Comparison of ENCODE assay signal across 8 cellular contexts in genomic region chr22:24289138-24289537, GRCh38. TPM values are rescaled to one million over a fixed set of nuclear protein-coding genes. Genes with fewer than 3 reads are reported as not detected.
A peak's percentile ranks its signal among the peaks of the same experiment; 100 is the strongest.
DNase-seq lines count a peak whose midpoint lies in the region; ATAC-seq and TF ChIP-seq lines count a peak whose summit lies in the region.
"Had no signal": no experiment of that assay in that cellular context is flagged by ENCODE, and none has a peak within 500 bp of the region (broad histone marks: within the 10 kb centered on the region; RNA-seq: fewer than 3 reads in every experiment).

No MANE protein-coding gene starts in this region.

- peaks cover 12% of the 10 kb centered on the region for H3K79me1 ChIP-seq in mesendoderm (ENCODE audit: low read length)

- no peak overlapping the region for H4K5ac ChIP-seq in mesendoderm (ENCODE audit: low read length)

- no peak overlapping the region for H2BK5ac ChIP-seq in mesendoderm (ENCODE audit: low read length)

- no peak overlapping the region for H2AFZ ChIP-seq in KMS-11 (ENCODE audit: low read depth)

- no peak overlapping the region for H2AK5ac ChIP-seq in mesendoderm (ENCODE audit: low read length)

- no CpG with 5 or more reads among the region's 4 CpGs for WGBS in mesendoderm (ENCODE audit: extremely low coverage, insufficient coverage, low lambda C conversion rate)
- 2 to 6% methylated on average over 4 of the region's 4 CpGs for WGBS in aorta, 2 donors

- H3K4me1 ChIP-seq in KMS-11 (ENCODE audit: low read depth, poor library complexity, severe bottlenecking), result peaks cover 41% of the 10 kb centered on the region
- peaks cover 5% of the 10 kb centered on the region for H3K4me1 ChIP-seq in mesendoderm (ENCODE audit: control insufficient read depth, low read depth, low read length)
- H3K4me1 ChIP-seq in aorta (ENCODE audit: control insufficient read depth in 1 of 2, insufficient read depth in 2 of 2, low read length in 2 of 2), result peaks cover 3 to 7% of the 10 kb centered on the region in 2 donors

- H3K9me3 ChIP-seq in aorta (ENCODE audit: control insufficient read depth, low read length), result no peaks in the 10 kb centered on the region

- H3K27me3 ChIP-seq in KMS-11 (ENCODE audit: insufficient read depth, low read depth) (no peaks in the 10 kb centered on the region), mesendoderm (ENCODE audit: insufficient read depth, low read length, poor library complexity) (no peaks in the 10 kb centered on the region), aorta (ENCODE audit: control insufficient read depth in 1 of 2, insufficient read depth in 2 of 2, low read length in 1 of 2) (no peaks in the 10 kb centered on the region)

- TF ChIP-seq CTCF in KMS-11 (conservative IDR thresholded peaks at IDR 0.05; ENCODE audit: low read depth, low read length), result no peak

- DNase-seq in dermis blood vessel endothelial cell, result peak; percentile 65
- peak; percentile 37 for DNase-seq in mesendoderm
- DNase-seq in aorta, result no peak
- no peak for DNase-seq in HPDE6-E6E7 (ENCODE audit: extremely low spot score)
- no peak for DNase-seq in NCI-H2227 (lab: John Stamatoyannopoulos, UW; ENCODE audit: unreplicated experiment)

- no peak overlapping the region for H2BK15ac ChIP-seq in mesendoderm (replicated peaks; ENCODE audit: low read depth)

- peaks cover 39% of the 10 kb centered on the region; the same call in 1 of the 2 replicates for H3K79me2 ChIP-seq in KMS-11 (ENCODE audit: insufficient read depth, low read depth)
- peaks cover 28% of the 10 kb centered on the region for H3K79me2 ChIP-seq in mesendoderm (ENCODE audit: control insufficient read depth, insufficient read depth, low read length)

- no peak overlapping the region for H2BK120ac ChIP-seq in mesendoderm (ENCODE audit: low read depth, low read length)

- peak overlapping the region; percentile 29; the same call in 1 of the 2 replicates for H3K27ac ChIP-seq in KMS-11
- H3K27ac ChIP-seq in mesendoderm (ENCODE audit: low read depth, low read length), result no peak overlapping the region
- no peak overlapping the region for H3K27ac ChIP-seq in aorta (ENCODE audit: low read depth in 1 of 2, low read length in 2 of 2)

- H3K36me3 ChIP-seq in KMS-11 (ENCODE audit: insufficient read depth), result no peaks in the 10 kb centered on the region
- no peaks in the 10 kb centered on the region for H3K36me3 ChIP-seq in mesendoderm (ENCODE audit: control insufficient read depth, insufficient read depth, low read length)
- no peaks in the 10 kb centered on the region for H3K36me3 ChIP-seq in aorta (ENCODE audit: control insufficient read depth in 1 of 2, insufficient read depth in 2 of 2, low read length in 1 of 2)

- no peak overlapping the region for H3K4ac ChIP-seq in mesendoderm (ENCODE audit: low read depth, low read length)

- intact Hi-C loops in aorta (cut with DNase I), result no loop called here

- H4K8ac ChIP-seq in mesendoderm (ENCODE audit: low read depth, low read length), result no peak overlapping the region

- 0 out of 2 replicates have a peak, but pooled peaks cover 6% of the 10 kb centered on the region for H4K20me1 ChIP-seq in KMS-11 (ENCODE audit: insufficient read depth)

- no peak overlapping the region for H3K23ac ChIP-seq in mesendoderm (ENCODE audit: low read length)

- H3K4me3 ChIP-seq in KMS-11 (IDR thresholded peaks at IDR 0.05; ENCODE audit: insufficient read depth, low read depth, low read length) (no peak overlapping the region), mesendoderm (ENCODE audit: low read length) (no peak overlapping the region), aorta (ENCODE audit: low read length in 2 of 2) (no peak overlapping the region)
- H3K4me3 ChIP-seq: GM12878 had no signal

- ATAC-seq in aorta (ENCODE audit: low FRiP score) (peak; percentile 81), HG02610 (IDR thresholded peaks at IDR 0.05; ENCODE audit: unreplicated experiment) (no peak)

- H3K56ac ChIP-seq in mesendoderm (ENCODE audit: low read length), result no peak overlapping the region

- no peak overlapping the region for H3K18ac ChIP-seq in mesendoderm (ENCODE audit: low read length)

- no peak overlapping the region for H3K9ac ChIP-seq in KMS-11
- H3K9ac ChIP-seq in mesendoderm (ENCODE audit: low read length), result no peak overlapping the region

- H3K4me2 ChIP-seq in KMS-11, result peak overlapping the region; percentile 34; the same call in 1 of the 2 replicates
- H3K4me2 ChIP-seq in mesendoderm (ENCODE audit: low read length), result no peak overlapping the region

RNA-seq across cellular contexts. Expression of gene SPECC1L, which starts 18.5 kb away (rescaled TPM):
- 56.3 and 77.2 TPM in 2 replicates for total RNA-seq in dermis blood vessel endothelial cell
- polyA plus RNA-seq in mesendoderm (2013, experiment 1 of 2), result 26.3 TPM
- 26.9 TPM for polyA plus RNA-seq in mesendoderm (2013, experiment 2 of 2)
- total RNA-seq in aorta, result 10 to 100 TPM; 79.5 to 92.0 TPM
- polyA plus RNA-seq in aorta, result 10 to 100 TPM; 15.0 to 15.9 TPM

RNA-seq across cellular contexts. Expression of gene GGT5, which starts 44.3 kb away (rescaled TPM):
- total RNA-seq in dermis blood vessel endothelial cell, result 4.9 and 27.8 TPM in 2 replicates
- polyA plus RNA-seq in mesendoderm (2013, experiment 1 of 2), result 0.11 TPM
- polyA plus RNA-seq in mesendoderm (2013, experiment 2 of 2), result not detected
- total RNA-seq in aorta, result 10 to 100 TPM; 50.8 to 61.6 TPM
- 100 to 1,000 TPM in 1 of 2 donors, 10 to 100 TPM in 1; 52.3 to 434 TPM for polyA plus RNA-seq in aorta
- total RNA-seq: GM12878 had no signal

Comparison
In these comparisons a context has a peak if more than half of its experiments do, and no peak if none do; other contexts are left out.
1. DNase-seq: peak in dermis blood vessel endothelial cell (single experiment) and mesendoderm (single experiment); none in aorta (0 of 2), HPDE6-E6E7 (single experiment) and NCI-H2227 (single experiment).